Comparison of ENCODE assay signal across 8 cellular contexts in the genomic region with DNA sequence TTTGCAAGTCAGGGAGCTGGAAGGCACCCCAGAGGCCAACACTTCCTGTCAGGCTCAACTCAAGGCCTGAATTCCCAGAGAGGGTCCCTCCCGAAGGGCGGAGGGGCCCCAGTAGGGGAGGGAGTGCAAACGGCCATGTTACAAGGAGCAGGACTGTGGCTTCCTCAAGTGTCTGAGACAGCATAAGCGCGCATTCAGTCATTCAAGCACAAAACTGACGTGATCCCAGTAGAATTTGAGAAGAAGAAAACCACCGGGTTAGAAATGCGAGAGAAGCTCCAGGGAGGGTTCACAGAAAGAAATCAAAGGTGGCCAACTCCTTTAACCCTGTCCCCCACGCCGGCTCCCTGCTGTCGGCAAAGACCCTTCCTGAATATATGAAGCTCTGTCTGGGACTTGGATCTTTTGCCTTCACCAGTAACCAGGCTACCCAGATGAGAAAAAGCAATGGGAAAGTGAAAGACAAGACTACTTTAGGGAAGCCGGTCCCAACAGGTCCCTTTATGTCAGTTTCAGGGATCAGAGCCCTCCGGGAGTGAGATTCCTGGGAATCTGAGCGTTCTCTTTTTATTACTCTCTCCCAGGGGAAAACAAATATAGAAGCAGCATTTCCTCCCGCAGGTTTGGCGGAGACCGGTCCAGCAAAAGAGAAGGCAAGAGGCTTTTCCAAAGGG. TPM values are rescaled to one million over a fixed set of nuclear protein-coding genes. Genes with fewer than 3 reads are reported as not detected.
DNase-seq lines count a peak whose midpoint lies in the region; ATAC-seq and TF ChIP-seq lines count a peak whose summit lies in the region.

No MANE protein-coding gene starts in this region.

- intact Hi-C loops in activated T-helper 1 cell treated with anti-CD3 and anti-CD28 coated beads, Interleukin-12 subunit alpha, Interleukin-12 subunit beta, Interleukin-2, Interleukin-4 antibody, amounts not matched to agents 30 ng/mL and 10 ng/mL and 1 ng/mL, durations not matched to agents 14 hours and 24 hours and 36 hours (cut with micrococcal nuclease) = loop anchor here (1.0 kb wide), 1 partner anchor 99 kb away; no protein-coding TSS in a partner anchor
- intact Hi-C loops in right cardiac atrium (cut with DNase I) = no loop called here
- intact Hi-C loops in prostate gland (cut with DNase I) = loop anchor here (5.0 to 10.0 kb wide), 3 partner anchors 46 to 228 kb away; partner anchors contain the start of genes CCDC186 and TDRD1
- intact Hi-C loops in mucosa of descending colon (cut with DNase I, micrococcal nuclease) = no loop called here

- peaks cover 58% of the 10 kb centered on the region for H3K27me3 Mint-ChIP-seq in activated T-helper 1 cell treated with anti-CD3 and anti-CD28 coated beads, Interleukin-12 subunit alpha, Interleukin-12 subunit beta, Interleukin-2, Interleukin-4 antibody, amounts not matched to agents 30 ng/mL and 10 ng/mL and 1 ng/mL, durations not matched to agents 14 hours and 24 hours and 36 hours (ENCODE audit: insufficient read depth)

- 16% methylated on average over 17 of the region's 17 CpGs for WGBS in right cardiac atrium
- WGBS in prostate gland = 17% methylated on average over 17 of the region's 17 CpGs

- peak overlapping the region; percentile 32 for H3K4me3 Mint-ChIP-seq in activated T-helper 1 cell treated with anti-CD3 and anti-CD28 coated beads, Interleukin-12 subunit alpha, Interleukin-12 subunit beta, Interleukin-2, Interleukin-4 antibody, amounts not matched to agents 30 ng/mL and 10 ng/mL and 1 ng/mL, durations not matched to agents 14 hours and 24 hours and 36 hours

- TF ChIP-seq POLR2A in prostate gland (IDR thresholded peaks at IDR 0.05) = no peak

- H3K36me3 Mint-ChIP-seq in activated T-helper 1 cell treated with anti-CD3 and anti-CD28 coated beads, Interleukin-12 subunit alpha, Interleukin-12 subunit beta, Interleukin-2, Interleukin-4 antibody, amounts not matched to agents 30 ng/mL and 10 ng/mL and 1 ng/mL, durations not matched to agents 14 hours and 24 hours and 36 hours (ENCODE audit: low read depth) = no peaks in the 10 kb centered on the region

- no peaks in the 10 kb centered on the region for H3K9me3 ChIP-seq in right cardiac atrium (ENCODE audit: control insufficient read depth, low read length)
- H3K9me3 ChIP-seq in prostate gland = no peaks in the 10 kb centered on the region
- H3K9me3 ChIP-seq in mucosa of descending colon = no peaks in the 10 kb centered on the region

- H3K27me3 ChIP-seq in right cardiac atrium (ENCODE audit: control insufficient read depth, insufficient read depth) = no peaks in the 10 kb centered on the region
- H3K27me3 ChIP-seq in prostate gland (replicated peaks; ENCODE audit: insufficient read depth) = no peaks in the 10 kb centered on the region

- H3K9me3 Mint-ChIP-seq in activated T-helper 1 cell treated with anti-CD3 and anti-CD28 coated beads, Interleukin-12 subunit alpha, Interleukin-12 subunit beta, Interleukin-2, Interleukin-4 antibody, amounts not matched to agents 30 ng/mL and 10 ng/mL and 1 ng/mL, durations not matched to agents 14 hours and 24 hours and 36 hours = no peaks in the 10 kb centered on the region

- ATAC-seq in right cardiac atrium (no peak), HG03521 (IDR thresholded peaks at IDR 0.05; ENCODE audit: unreplicated experiment) (no peak), mucosa of descending colon (no peak)

- no peaks in the 10 kb centered on the region for H3K4me1 ChIP-seq in right cardiac atrium (ENCODE audit: control insufficient read depth, insufficient read depth, low read length)
- H3K4me1 ChIP-seq in prostate gland (replicated peaks) = no peaks in the 10 kb centered on the region
- H3K4me1 ChIP-seq in mucosa of descending colon (ENCODE audit: low read depth) = peaks cover 17% of the 10 kb centered on the region

- DNase-seq in ELF-1 (ENCODE audit: low read depth, low spot score) = peak; percentile 53
- DNase-seq in activated T-helper 1 cell treated with anti-CD3 and anti-CD28 coated beads, Interleukin-12 subunit alpha, Interleukin-12 subunit beta, Interleukin-2, Interleukin-4 antibody, amounts not matched to agents 30 ng/mL and 10 ng/mL and 1 ng/mL, durations not matched to agents 14 hours and 24 hours and 36 hours (ENCODE audit: low spot score) = no peak
- DNase-seq in right cardiac atrium = no peak
- no peak for DNase-seq in prostate gland (ENCODE audit: low spot score)
- no peak for DNase-seq in NCI-H2196 (lab: John Stamatoyannopoulos, UW; ENCODE audit: unreplicated experiment)
- no peak for DNase-seq in SHP77 (lab: John Stamatoyannopoulos, UW)
- DNase-seq in mucosa of descending colon = no peak

- H3K27ac ChIP-seq in right cardiac atrium (ENCODE audit: low read length) = no peak overlapping the region
- peak overlapping the region; percentile 75 for H3K27ac ChIP-seq in prostate gland

- H3K36me3 ChIP-seq in prostate gland = no peaks in the 10 kb centered on the region
- H3K36me3 ChIP-seq in mucosa of descending colon (ENCODE audit: low read depth) = no peaks in the 10 kb centered on the region

- H3K4me1 Mint-ChIP-seq in activated T-helper 1 cell treated with anti-CD3 and anti-CD28 coated beads, Interleukin-12 subunit alpha, Interleukin-12 subunit beta, Interleukin-2, Interleukin-4 antibody, amounts not matched to agents 30 ng/mL and 10 ng/mL and 1 ng/mL, durations not matched to agents 14 hours and 24 hours and 36 hours (ENCODE audit: low read depth) = peaks cover 11% of the 10 kb centered on the region

- H3K4me3 ChIP-seq in right cardiac atrium (ENCODE audit: low read length) (peak overlapping the region; percentile 54), prostate gland (peak overlapping the region; percentile 54 to 64), mucosa of descending colon (no peak overlapping the region)

- H3K27ac Mint-ChIP-seq in activated T-helper 1 cell treated with anti-CD3 and anti-CD28 coated beads, Interleukin-12 subunit alpha, Interleukin-12 subunit beta, Interleukin-2, Interleukin-4 antibody, amounts not matched to agents 30 ng/mL and 10 ng/mL and 1 ng/mL, durations not matched to agents 14 hours and 24 hours and 36 hours = no peak overlapping the region

- TF ChIP-seq CTCF in prostate gland (IDR thresholded peaks at IDR 0.05) = no peak
- no peak for TF ChIP-seq CTCF in mucosa of descending colon (IDR thresholded peaks at IDR 0.05)

RNA-seq across cellular contexts. Expression of gene AFAP1L2, which starts 1.3 kb away (rescaled TPM):
- total RNA-seq in activated T-helper 1 cell treated with anti-CD3 and anti-CD28 coated beads, Interleukin-12 subunit alpha, Interleukin-12 subunit beta, Interleukin-2, Interleukin-4 antibody, amounts not matched to agents 30 ng/mL and 10 ng/mL and 1 ng/mL, durations not matched to agents 14 hours and 24 hours and 36 hours = 3.7 and 4.1 TPM in 2 replicates
- 1 to 10 TPM; 5.5 to 7.7 (median 6.3) TPM for total RNA-seq in right cardiac atrium
- 3.7 TPM for polyA plus RNA-seq in right cardiac atrium
- 10 to 100 TPM; 16.1 to 34.1 TPM for total RNA-seq in prostate gland
- 10 to 100 TPM in 2 of 3 donors, 1 to 10 TPM in 1; 6.7 to 23.4 (median 11.6) TPM for total RNA-seq in mucosa of descending colon

Comparison
In these comparisons a context has a peak if more than half of its experiments do, and no peak if none do; other contexts are left out.
1. intact Hi-C loops: an anchor here in activated T-helper 1 cell treated with anti-CD3 and anti-CD28 coated beads, Interleukin-12 subunit alpha, Interleukin-12 subunit beta, Interleukin-2, Interleukin-4 antibody, amounts not matched to agents 30 ng/mL and 10 ng/mL and 1 ng/mL, durations not matched to agents 14 hours and 24 hours and 36 hours (1.0 kb wide) and prostate gland (5.0 to 10.0 kb wide); none called in right cardiac atrium and mucosa of descending colon.